9 cellular contexts compared by ENCODE assay signal in genomic region chr19:34317311-34317927, GRCh38. TPM values are rescaled to one million over a fixed set of nuclear protein-coding genes. Genes with fewer than 3 reads are reported as not detected.
DNase-seq lines count a peak whose midpoint lies in the region; ATAC-seq and TF ChIP-seq lines count a peak whose summit lies in the region.
"Had no signal": no experiment of that assay in that cellular context is flagged by ENCODE, and none has a peak within 500 bp of the region (broad histone marks: within the 10 kb centered on the region; RNA-seq: fewer than 3 reads in every experiment).

No MANE protein-coding gene starts in this region.

- H3K4me2 ChIP-seq in H9 (ENCODE audit: insufficient read depth, insufficient read length, low read length) (no peak overlapping the region), fibroblast of lung (ENCODE audit: extremely low read depth, insufficient read depth, low read length) (no peak overlapping the region)

- no peak overlapping the region for H3K4me3 Mint-ChIP-seq in H9
- H3K4me3 Mint-ChIP-seq in T-cell = peak overlapping the region; percentile 7 to 56 (median 17)

- TF ChIP-seq CTCF in H9 (conservative IDR thresholded peaks at IDR 0.05) = no peak
- TF ChIP-seq CTCF in fibroblast of lung (conservative IDR thresholded peaks at IDR 0.05 in 1 of 2, IDR thresholded peaks at IDR 0.05 in 1 of 2; ENCODE audit: low read depth in 1 of 2, low read length in 2 of 2) = no peak

- CTCF ChIA-PET in T-cell (lab: Charles Lee) = interaction anchor here in 1 of 2 donors (0.6 to 0.7 kb wide), 2 partner anchors 17 to 50 kb away, joined by 3 to 4 read pairs; no protein-coding TSS in a partner anchor

- no peak overlapping the region for H4K8ac ChIP-seq in H9 (replicated peaks; ENCODE audit: insufficient read length, low read depth, low read length)

- peaks cover 2% of the 10 kb centered on the region for H3K36me3 ChIP-seq in fibroblast of lung (ENCODE audit: control insufficient read depth, insufficient read depth, low read length)

- no peaks in the 10 kb centered on the region for H3K79me1 ChIP-seq in H9 (ENCODE audit: insufficient read depth, low read depth, low read length, poor library complexity, severe bottlenecking)

- H3K27me3 ChIP-seq in H9 (ENCODE audit: insufficient read depth, low read length) (no peaks in the 10 kb centered on the region), fibroblast of lung (ENCODE audit: control insufficient read depth, insufficient read depth, low read length) (no peaks in the 10 kb centered on the region)
- H3K27me3 ChIP-seq: MG63 had no signal

- no peaks in the 10 kb centered on the region for H3K9me3 Mint-ChIP-seq in H9
- no peaks in the 10 kb centered on the region for H3K9me3 Mint-ChIP-seq in T-cell

- intact Hi-C loops in sciatic nerve (cut with DNase I) = no loop called here

- H2BK5ac ChIP-seq in H9 (ENCODE audit: insufficient read length, low read length) = no peak overlapping the region

- H3K9me3 ChIP-seq in H9 (ENCODE audit: control insufficient read depth, low read depth, low read length) (no peaks in the 10 kb centered on the region), fibroblast of lung (ENCODE audit: control insufficient read depth, insufficient read depth, low read depth, low read length) (no peaks in the 10 kb centered on the region)
- H3K9me3 ChIP-seq: MG63 had no signal

- H3K23me2 ChIP-seq in H9 (ENCODE audit: insufficient read length, low read depth, low read length, poor library complexity, severe bottlenecking) = no peaks in the 10 kb centered on the region

- H3K9ac ChIP-seq in H9 (ENCODE audit: extremely low read depth, insufficient read length, low read length) = no peak overlapping the region
- H3K9ac ChIP-seq in fibroblast of lung (ENCODE audit: insufficient read depth, low read length) = no peak overlapping the region

- no peak overlapping the region for H4K5ac ChIP-seq in H9 (ENCODE audit: insufficient read length, low read depth, low read length)

- no peak overlapping the region; the same call in 1 of the 2 replicates for H3K14ac ChIP-seq in H9 (ENCODE audit: insufficient read depth, low read length)

- H4K91ac ChIP-seq in H9 (ENCODE audit: insufficient read length, low read depth, low read length) = no peak overlapping the region

- H3K27me3 Mint-ChIP-seq in H9 (ENCODE audit: low read depth) (no peaks in the 10 kb centered on the region; the same call in 1 of the 2 replicates), T-cell (no peaks in the 10 kb centered on the region)

- no peak overlapping the region for H2BK20ac ChIP-seq in H9 (ENCODE audit: low read depth, low read length, poor library complexity, severe bottlenecking)

- H3K4me1 ChIP-seq in H9 (ENCODE audit: insufficient read depth, low read length) = peaks cover 2% of the 10 kb centered on the region; the same call in 1 of the 2 replicates
- peaks cover 22% of the 10 kb centered on the region for H3K4me1 ChIP-seq in fibroblast of lung (ENCODE audit: control insufficient read depth, extremely low read depth, insufficient read depth, low read length)

- H2BK12ac ChIP-seq in H9 (ENCODE audit: insufficient read length, low read depth, low read length) = no peak overlapping the region

- no peak overlapping the region for H3K23ac ChIP-seq in H9 (ENCODE audit: insufficient read length, low read depth, low read length)

- no peak overlapping the region for H3K56ac ChIP-seq in H9 (ENCODE audit: insufficient read length, low read depth, low read length)

- H2BK120ac ChIP-seq in H9 (ENCODE audit: low read depth, low read length, poor library complexity, severe bottlenecking) = no peak overlapping the region

- H2AFZ ChIP-seq in H9 (ENCODE audit: low read length) = no peak overlapping the region
- H2AFZ ChIP-seq in fibroblast of lung (ENCODE audit: low read length) = no peak overlapping the region

- H3K4me1 Mint-ChIP-seq in H9 (peaks cover 13 to 25% of the 10 kb centered on the region in 2 experiments), T-cell (peaks cover 51 to 58% (median 53%) of the 10 kb centered on the region in 3 donors)

- no peak overlapping the region for H2AK5ac ChIP-seq in H9 (ENCODE audit: insufficient read length, low read length)

- H3K79me2 ChIP-seq in H9 (ENCODE audit: insufficient read depth, low read length) (no peaks in the 10 kb centered on the region), fibroblast of lung (ENCODE audit: control insufficient read depth, insufficient read depth, low read length) (no peaks in the 10 kb centered on the region)

- H2BK15ac ChIP-seq in H9 (ENCODE audit: low read depth, low read length) = no peak overlapping the region

- WGBS in H9 (ENCODE audit: extremely low coverage, insufficient read length, low lambda C conversion rate) = no CpG with 5 or more reads among the region's 6 CpGs

- no peak overlapping the region for H3K4me3 ChIP-seq in fibroblast of lung (replicated peaks in 1 of 4; ENCODE audit: control extremely low read depth in 1 of 4, insufficient read depth in 1 of 4, low read depth in 3 of 4, low read length in 4 of 4)
- H3K4me3 ChIP-seq: MG63 had no signal

- H3K27ac ChIP-seq in H9 (ENCODE audit: insufficient read length, low read depth, low read length) (no peak overlapping the region), fibroblast of lung (ENCODE audit: insufficient read depth, low read length) (no peak overlapping the region)

- H3K27ac Mint-ChIP-seq in H9 (peak overlapping the region; percentile 7 to 69 (median 56); a peak in 4 of 7 replicates), T-cell (peak overlapping the region; percentile 7 to 82)

- no peak overlapping the region for H3T11ph ChIP-seq in H9 (ENCODE audit: low read length)

- H3K36me3 Mint-ChIP-seq in H9 (ENCODE audit: insufficient read depth in 1 of 3, low read depth in 3 of 3) (peaks cover 4 to 14% (median 8%) of the 10 kb centered on the region in 3 experiments; a peak in 5 of 7 replicates), T-cell (peaks cover 24% of the 10 kb centered on the region)

- DNase-seq in H9 (no peak), T-cell (peak in 27 of 34 experiments; percentile 5 to 66 (median 18)), fibroblast of lung (ENCODE audit: low read depth in 2 of 2) (peak; percentile 15 to 52), sciatic nerve (ENCODE audit: low spot score) (no peak), RKO (ENCODE audit: low spot score) (no peak), GM19238 (ENCODE audit: insufficient read length, low spot score) (no peak), D341Med (ENCODE audit: low spot score) (no peak)
- DNase-seq: MG63 had no signal

- ATAC-seq in T-cell (replicated peaks in 1 of 4) = peak; percentile 74 to 86 (median 81)
- peak; percentile 68 for ATAC-seq in sciatic nerve
- ATAC-seq in HG03095 (IDR thresholded peaks at IDR 0.05; ENCODE audit: unreplicated experiment) = no peak

- H3K18ac ChIP-seq in H9 (ENCODE audit: insufficient read length, low read depth, low read length) = no peak overlapping the region

- H3K4ac ChIP-seq in H9 (ENCODE audit: low read depth, low read length) = no peak overlapping the region

- POLR2A ChIA-PET in T-cell (lab: Charles Lee) = no interaction called here

- H4K20me1 ChIP-seq in H9 (ENCODE audit: control insufficient read depth, insufficient read depth, insufficient read length) = no peaks in the 10 kb centered on the region
- no peaks in the 10 kb centered on the region for H4K20me1 ChIP-seq in fibroblast of lung (ENCODE audit: control insufficient read depth, extremely low read depth, insufficient read depth, low read length)

RNA-seq across cellular contexts. Expression of gene GPI, which starts 47.6 kb away (rescaled TPM):
- 373 and 381 TPM in 2 replicates for total RNA-seq in H9 (2021)
- 100 to 1,000 TPM; 108 to 132 (median 126) TPM for total RNA-seq in T-cell
- total RNA-seq in fibroblast of lung = 87.6 and 112 TPM in 2 replicates
- 172 and 173 TPM in 2 replicates for polyA plus RNA-seq in fibroblast of lung
- polyA plus RNA-seq in fibroblast of lung (2012) = 273 and 285 TPM in 2 replicates
- polyA minus RNA-seq in fibroblast of lung (ENCODE audit: low replicate concordance) = 513 and 698 TPM in 2 replicates
- total RNA-seq in sciatic nerve = 152 TPM

Comparison
In these comparisons a context has a peak if more than half of its experiments do, and no peak if none do; other contexts are left out.
1. DNase-seq: peak in T-cell (27 of 34) and fibroblast of lung (2 of 2); none in H9 (single experiment), sciatic nerve (single experiment), RKO (single experiment), GM19238 (single experiment) and D341Med (single experiment).
2. H3K4me3 Mint-ChIP-seq: peak in T-cell (3 of 3); none in H9 (0 of 2).